In the genomic region with DNA sequence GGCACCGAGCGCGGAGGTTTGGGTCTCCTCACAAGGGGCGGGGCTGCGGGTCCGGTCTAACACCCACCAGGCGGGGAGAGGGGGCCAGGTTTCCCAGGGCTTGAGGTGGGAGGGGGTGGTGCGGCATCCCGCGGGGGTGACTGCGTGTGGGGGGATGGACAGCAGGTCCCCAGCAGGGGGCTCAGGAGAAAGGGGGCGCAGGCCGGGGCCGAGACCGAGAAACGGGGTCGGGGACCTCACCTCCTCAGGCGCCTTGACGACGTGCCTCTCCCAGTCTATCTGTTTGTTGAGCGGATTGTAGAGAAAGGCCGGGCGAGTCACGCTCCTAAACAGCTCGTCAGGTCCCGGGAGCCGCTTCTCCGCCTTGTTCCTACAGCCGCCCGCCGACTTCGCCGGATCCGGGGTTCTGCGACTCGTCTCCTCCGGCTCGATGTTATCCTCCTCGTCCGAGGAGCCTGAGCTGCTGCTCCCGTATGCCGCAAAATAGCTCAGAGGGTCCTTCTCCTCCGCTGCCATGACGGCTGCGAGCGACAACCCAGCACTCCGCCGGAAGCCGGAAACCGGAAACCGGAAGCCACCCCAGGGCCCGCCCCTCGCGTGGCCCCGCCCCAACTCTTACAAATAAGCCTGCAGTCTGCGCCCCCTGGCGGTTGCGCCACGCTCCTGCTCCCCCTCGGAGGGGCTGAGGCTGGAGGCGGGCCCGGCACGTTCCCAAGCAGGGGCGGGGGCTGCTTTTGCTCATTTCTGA, we compare ENCODE assay signal across 8 cellular contexts. TPM values are rescaled to one million over a fixed set of nuclear protein-coding genes. Genes with fewer than 3 reads are reported as not detected.
DNase-seq lines count a peak whose midpoint lies in the region; TF ChIP-seq lines count a peak whose summit lies in the region.

TSS of gene C1orf52 (minus strand) at position 545 of the 748 bp plus-strand sequence. CDS start at position 516, 29 bp downstream.

- POLR2A ChIA-PET in activated CD8-positive, alpha-beta memory T cell treated with anti-CD3 and anti-CD28 coated beads for 36 hours (lab: Charles Lee) = interaction anchor here (1.0 to 1.8 kb wide), 4 partner anchors 17 to 314 kb away, joined by 3 to 12 read pairs (median 4); partner anchors contain the start of gene BCL10

- peak within 1 kb of the TSS; percentile 88 for H3K27ac ChIP-seq in effector memory CD4-positive, alpha-beta T cell (ENCODE audit: insufficient read depth, low read length, poor library complexity, severe bottlenecking)

- DNase-seq in COR-L47 (lab: John Stamatoyannopoulos, UW) = peak; percentile 88
- DNase-seq in GM20000 (ENCODE audit: low spot score) = peak; percentile 92
- DNase-seq in HT-29 (ENCODE audit: low spot score) = peak; percentile 92
- peak; percentile 86 for DNase-seq in NK-92 treated with Interleukin-12 subunit alpha and Interleukin-12 subunit beta, amount 100 ng/mL, for 24 hours (lab: John Stamatoyannopoulos, UW)
- DNase-seq in effector memory CD4-positive, alpha-beta T cell = peak; percentile 88 to 96 (median 95)
- peak; percentile 95 for DNase-seq in medulla oblongata (ENCODE audit: extremely low spot score)
- peak; percentile 99 for DNase-seq in stimulated activated CD8-positive, alpha-beta memory T cell treated with anti-CD3 and anti-CD28 coated beads, Interleukin-12 subunit alpha, Interleukin-12 subunit beta, amount 100 ng/mL, for 1 hour (ENCODE audit: low read depth)

- H3K4me1 ChIP-seq in effector memory CD4-positive, alpha-beta T cell (ENCODE audit: control insufficient read depth, insufficient read depth, low read length, poor library complexity, severe bottlenecking) = peaks cover 15% of the 10 kb centered on the region

- no peaks in the 10 kb centered on the region for H3K27me3 ChIP-seq in effector memory CD4-positive, alpha-beta T cell (replicated peaks; ENCODE audit: control insufficient read depth, insufficient read depth, low read length, poor library complexity, severe bottlenecking)

- H3K4me3 ChIP-seq in effector memory CD4-positive, alpha-beta T cell (ENCODE audit: insufficient read depth, low read depth, low read length, poor library complexity, severe bottlenecking) = peak within 1 kb of the TSS; percentile 97

- H3K36me3 ChIP-seq in effector memory CD4-positive, alpha-beta T cell (ENCODE audit: control insufficient read depth, insufficient read depth, low read length) = peaks cover 16% of the 10 kb centered on the region

- CTCF ChIA-PET in activated CD8-positive, alpha-beta memory T cell treated with anti-CD3 and anti-CD28 coated beads for 36 hours (lab: Charles Lee) = interaction anchor here (0.7 to 1.8 kb wide), 17 partner anchors 11 to 314 kb away, joined by 3 to 12 read pairs (median 4); partner anchors contain the start of genes BCL10 and SYDE2

- no peaks in the 10 kb centered on the region for H3K9me3 ChIP-seq in effector memory CD4-positive, alpha-beta T cell (ENCODE audit: control insufficient read depth, low read length)

- TF ChIP-seq CTCF in GM20000 (IDR thresholded peaks at IDR 0.05; ENCODE audit: extremely low read depth, missing control alignments) = peak; percentile 89

RNA-seq across cellular contexts. Expression of gene C1orf52, which starts in this region (rescaled TPM):
- 27.8 and 38.2 TPM in 2 replicates for total RNA-seq in HT-29 (2014; rRNA removed; shearing (Covaris generic))
- total RNA-seq in activated CD8-positive, alpha-beta memory T cell treated with anti-CD3 and anti-CD28 coated beads for 36 hours = 10 to 100 TPM; 26.8 to 28.3 TPM

Comparison
In these comparisons a context has a peak if more than half of its experiments do, and no peak if none do; other contexts are left out.
1. Peak in every context shown above with its lines: DNase-seq, H3K4me3 ChIP-seq and H3K27ac ChIP-seq.